ENCODE assay signal across 24 cellular contexts in the genomic region with DNA sequence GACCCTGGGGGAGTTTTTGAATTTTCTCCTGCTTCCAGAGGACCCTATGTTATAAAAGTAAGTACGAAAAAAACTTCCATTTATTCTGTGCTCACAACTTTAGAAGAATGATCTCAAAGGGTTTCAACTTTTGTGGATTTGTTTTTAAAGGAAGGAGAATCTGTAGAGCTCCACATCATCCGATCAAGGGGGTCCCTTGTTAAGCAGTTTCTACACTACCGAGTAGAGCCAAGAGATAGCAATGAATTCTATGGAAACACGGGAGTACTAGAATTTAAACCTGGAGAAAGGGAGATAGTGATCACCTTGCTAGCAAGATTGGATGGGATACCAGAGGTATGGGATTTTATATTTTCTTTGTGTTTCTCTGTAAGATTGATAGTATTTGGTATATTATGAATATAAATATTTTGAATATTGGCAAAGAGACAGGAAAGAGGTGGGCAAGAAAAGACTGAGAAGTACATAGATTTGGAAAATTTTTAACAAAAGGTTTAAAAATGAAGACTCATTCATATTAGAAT.
DNase-seq lines count a peak whose midpoint lies in the region; FAIRE-seq and TF ChIP-seq lines count a peak whose summit lies in the region.
"Had no signal": no experiment of that assay in that cellular context is flagged by ENCODE, and none has a peak within 500 bp of the region (broad histone marks: within the 10 kb centered on the region; RNA-seq: fewer than 3 reads in every experiment).

No MANE protein-coding gene starts in this region.

- no peaks in the 10 kb centered on the region for H3K27me3 ChIP-seq in SJCRH30
- H3K27me3 ChIP-seq: BLaER1 had no signal

- FAIRE-seq in GM12892 (lab: Jason Lieb, UNC) (peak; percentile 44), GM19239 (lab: Jason Lieb, UNC) (no peak)
- FAIRE-seq: A204.1, G401.6, GM12891, HepG2 had no signal

- H3K4me1 ChIP-seq in SJCRH30: peaks cover 48% of the 10 kb centered on the region
- H3K4me1 ChIP-seq: Caco-2 had no signal

- H3K9me3 ChIP-seq in SJCRH30 (replicated peaks): no peaks in the 10 kb centered on the region
- H3K9me3 ChIP-seq: BLaER1, Caco-2 had no signal

- H3K27ac ChIP-seq in SJCRH30 (peak overlapping the region; percentile 3; the same call in 1 of the 2 replicates), caudate nucleus (ENCODE audit: low read depth, low read length) (peak overlapping the region; percentile 64)
- H3K27ac ChIP-seq: BLaER1, RWPE1, SK-N-MC had no signal

- no peak overlapping the region for H3K4me3 ChIP-seq in SJCRH30
- H3K4me3 ChIP-seq: BLaER1, SK-N-MC had no signal

- no peak for TF ChIP-seq POLR2A in GM12892 (IDR thresholded peaks at IDR 0.05; ENCODE audit: low read depth, low read length)

- DNase-seq in GM12892 (ENCODE audit: insufficient read length) (no peak), SJCRH30 (no peak), caudate nucleus (lab: John Stamatoyannopoulos, UW) (no peak), globus pallidus (ENCODE audit: low spot score) (no peak), SIG-M5 (lab: John Stamatoyannopoulos, UW) (no peak), GM19239 (ENCODE audit: insufficient read length, low spot score) (no peak), iPS-NIHi7 (ENCODE audit: extremely low spot score) (no peak)
- DNase-seq: Caco-2; CD4-positive, alpha-beta memory T cell; MV-4-11; NCI-H1105 treated with DMSO at 0.1 percent for 48 hours; NCI-H146; NCI-H1930; NCI-H446; NCI-H524 treated with DMSO at 0.1 percent for 48 hours; NCI-H774; SHP77 had no signal

- H3K36me3 ChIP-seq in SJCRH30: no peaks in the 10 kb centered on the region; the same call in 1 of the 2 replicates
- H3K36me3 ChIP-seq: BLaER1 had no signal
